Comparison of ENCODE assay signal across 8 cellular contexts in genomic region chr16:66740010-66740409, GRCh38. TPM values are rescaled to one million over a fixed set of nuclear protein-coding genes. Genes with fewer than 3 reads are reported as not detected.
A peak's percentile ranks its signal among the peaks of the same experiment; 100 is the strongest.
DNase-seq lines count a peak whose midpoint lies in the region; ATAC-seq and TF ChIP-seq lines count a peak whose summit lies in the region.

No MANE protein-coding gene starts in this region.

- no peak overlapping the region for H3K4me3 ChIP-seq in PC-3 (ENCODE audit: low read length)

- H2AFZ ChIP-seq in PC-3 (ENCODE audit: low read length): no peak overlapping the region

- peaks cover 48% of the 10 kb centered on the region for H3K79me2 ChIP-seq in PC-3 (ENCODE audit: low read length)

- H3K9ac ChIP-seq in PC-3 (ENCODE audit: low read length): no peak overlapping the region

- intact Hi-C loops in PC-3 (cut with micrococcal nuclease): no loop called here

- H4K20me1 ChIP-seq in PC-3 (ENCODE audit: low read length): no peaks in the 10 kb centered on the region

- no peaks in the 10 kb centered on the region for H3F3A ChIP-seq in PC-3 (ENCODE audit: low read length, unreplicated experiment)

- peaks cover 41% of the 10 kb centered on the region for H3K36me3 ChIP-seq in PC-3 (ENCODE audit: low read depth, low read length)

- no peaks in the 10 kb centered on the region for H3K9me2 ChIP-seq in PC-3 (replicated peaks; ENCODE audit: low read length)

- TF ChIP-seq CTCF in PC-3 (conservative IDR thresholded peaks at IDR 0.05; ENCODE audit: low read depth, low read length): peak; percentile 74

- no peaks in the 10 kb centered on the region for H3K9me3 ChIP-seq in PC-3 (ENCODE audit: low read length)

- peaks cover 34% of the 10 kb centered on the region for H3K4me1 ChIP-seq in PC-3 (ENCODE audit: insufficient read depth, low read length)

- POLR2A ChIA-PET in PC-3 (lab: Charles Lee; ENCODE audit: unreplicated experiment): no interaction called here

- H3K4me2 ChIP-seq in PC-3 (ENCODE audit: low read length): no peak overlapping the region

- DNase-seq in A172 (ENCODE audit: low spot score): peak; percentile 30
- peak; percentile 0 for DNase-seq in GDM1 (lab: John Stamatoyannopoulos, UW)
- peak; percentile 42 for DNase-seq in PC-3
- peak; percentile 52 for DNase-seq in astrocyte of the hippocampus (ENCODE audit: low read depth, low spot score)
- DNase-seq in iris pigment epithelial cell (ENCODE audit: low read depth): peak; percentile 43
- peak; percentile 31 for DNase-seq in stimulated activated CD4-positive, alpha-beta T cell treated with anti-CD3 and anti-CD28 coated beads, Interleukin-4, amount 100 ng/mL, for 24 hours
- no peak for DNase-seq in COR-L47 (lab: John Stamatoyannopoulos, UW)
- DNase-seq in NCI-H446 treated with DMSO at 0.1 percent for 48 hours (lab: John Stamatoyannopoulos, UW): no peak

- H3K27me3 ChIP-seq in PC-3 (ENCODE audit: low read length): no peaks in the 10 kb centered on the region

- H3K27ac ChIP-seq in PC-3 (ENCODE audit: low read length): no peak overlapping the region

- CTCF ChIA-PET in PC-3 (lab: Charles Lee): no interaction called here

- no TSS peak for BruUV-seq in PC-3 (replicated peaks; lab: Mats Ljungman, UMichigan)

- ATAC-seq in PC-3: no peak

RNA-seq across cellular contexts. Expression of gene DYNC1LI2, which starts 11.4 kb away (rescaled TPM):
- total RNA-seq in A172 (2014; rRNA removed; shearing (Covaris generic)): 57.1 and 59.0 TPM in 2 replicates
- total RNA-seq in PC-3 (2014; rRNA removed): 63.9 and 82.8 TPM in 2 replicates

RNA-seq across cellular contexts. Expression of gene CMTM4, which starts 43.5 kb away (rescaled TPM):
- total RNA-seq in A172 (2014; rRNA removed; shearing (Covaris generic)): 34.8 and 35.0 TPM in 2 replicates
- total RNA-seq in PC-3 (2014; rRNA removed): 16.9 and 17.0 TPM in 2 replicates

Comparison
In these comparisons a context has a peak if more than half of its experiments do, and no peak if none do; other contexts are left out.
1. DNase-seq: peak in A172 (single experiment), GDM1 (single experiment), PC-3 (single experiment), astrocyte of the hippocampus (single experiment), iris pigment epithelial cell (single experiment) and stimulated activated CD4-positive, alpha-beta T cell treated with anti-CD3 and anti-CD28 coated beads, Interleukin-4, amount 100 ng/mL, for 24 hours (single experiment); none in COR-L47 (single experiment) and NCI-H446 treated with DMSO at 0.1 percent for 48 hours (single experiment).